Comparison of ENCODE assay signal across 9 cellular contexts in the genomic region with DNA sequence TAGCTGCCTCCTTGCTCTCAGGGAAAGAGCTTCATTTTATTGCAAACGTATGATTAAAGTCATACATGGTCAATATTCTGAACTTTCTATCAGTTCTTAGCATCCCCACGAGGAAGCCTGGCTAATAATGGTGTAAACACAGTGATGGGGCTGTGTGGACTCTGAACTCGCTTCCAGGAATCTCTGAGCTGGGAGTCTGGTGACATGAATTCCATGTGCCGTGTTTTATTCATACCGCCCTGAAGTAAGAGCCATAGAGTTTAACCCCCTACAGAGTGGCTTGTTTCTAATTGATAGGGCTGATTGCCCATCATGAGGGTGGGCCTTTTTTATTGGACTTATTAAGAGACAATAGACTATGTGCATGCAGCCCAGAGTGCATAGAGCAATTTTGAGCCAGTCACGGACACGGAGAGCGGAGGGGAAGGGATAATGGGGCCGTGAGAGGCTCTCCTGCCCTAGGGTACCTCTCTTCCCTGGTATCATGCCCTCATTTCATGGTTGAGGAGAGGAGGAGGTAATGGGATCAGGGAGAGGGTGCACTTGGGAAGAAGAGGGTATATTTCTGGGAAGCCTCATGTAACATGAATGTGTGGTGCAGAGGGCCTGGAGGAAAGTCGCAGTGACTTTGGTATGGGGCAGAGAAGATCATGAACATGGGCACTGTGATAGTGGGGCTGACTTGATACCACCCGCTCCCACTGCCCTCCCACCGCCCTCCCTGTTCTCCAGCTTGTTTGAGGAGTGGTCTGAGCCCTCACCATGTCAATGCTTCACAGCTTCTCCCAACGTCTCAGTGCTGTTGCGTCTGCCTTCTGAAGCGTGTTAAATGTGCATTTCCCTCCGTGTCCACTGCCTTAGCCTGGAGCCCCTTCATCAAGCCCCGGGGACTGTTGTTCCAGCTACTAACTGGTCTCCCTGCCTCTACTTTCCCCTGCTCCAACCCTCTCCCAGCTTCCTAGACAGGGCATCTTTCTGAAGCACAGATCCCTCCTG.
DNase-seq lines count a peak whose midpoint lies in the region; ATAC-seq and TF ChIP-seq lines count a peak whose summit lies in the region.
"Had no signal": no experiment of that assay in that cellular context is flagged by ENCODE, and none has a peak within 500 bp of the region (broad histone marks: within the 10 kb centered on the region; RNA-seq: fewer than 3 reads in every experiment).

No MANE protein-coding gene starts in this region.

- H3K9me3 ChIP-seq in esophagus squamous epithelium (peaks cover 0 to 13% (median 0%) of the 10 kb centered on the region in 3 donors), neutrophil (no peaks in the 10 kb centered on the region)

- H3K27me3 ChIP-seq in esophagus squamous epithelium (no peaks in the 10 kb centered on the region), neutrophil (no peaks in the 10 kb centered on the region)

- DNase-seq in AG04449 (ENCODE audit: low read depth, low spot score) (no peak), OCI-M1 (lab: John Stamatoyannopoulos, UW) (peak; percentile 48), esophagus squamous epithelium (lab: John Stamatoyannopoulos, UW) (no peak), anterior cingulate cortex (lab: John Stamatoyannopoulos, UW) (no peak), DMS79 (lab: John Stamatoyannopoulos, UW) (no peak)
- DNase-seq: NCI-H2171 treated with DMSO at 0.1 percent for 48 hours had no signal

- no peak for TF ChIP-seq POLR2A in esophagus squamous epithelium (IDR thresholded peaks at IDR 0.05)

- ATAC-seq in GM18907 (IDR thresholded peaks at IDR 0.05; ENCODE audit: unreplicated experiment): no peak
- no peak for ATAC-seq in HG02870 (IDR thresholded peaks at IDR 0.05; ENCODE audit: unreplicated experiment)

- CTCF ChIA-PET in AG04449 (lab: Yijun Ruan, JAX): interaction anchor here (1.1 to 2.9 kb wide), 4 partner anchors 13 to 101 kb away, joined by 3 to 10 read pairs (median 6); no protein-coding TSS in a partner anchor

- intact Hi-C loops in esophagus squamous epithelium (cut with DNase I): no loop called here

- no peaks in the 10 kb centered on the region for H3K36me3 ChIP-seq in esophagus squamous epithelium
- peaks cover 2% of the 10 kb centered on the region for H3K36me3 ChIP-seq in neutrophil

- H3K27ac ChIP-seq in esophagus squamous epithelium (peak overlapping the region; percentile 87 to 96 (median 91)), neutrophil (peak overlapping the region; percentile 78)

- POLR2A ChIA-PET in AG04449 (lab: Yijun Ruan, JAX): interaction anchor here (0.6 to 1.4 kb wide), 8 partner anchors 8 to 39 kb away, joined by 3 to 5 read pairs (median 4); no protein-coding TSS in a partner anchor

- H3K4me3 ChIP-seq in AG04449 (ENCODE audit: low read depth, low read length) (peak overlapping the region; percentile 38), esophagus squamous epithelium (peak overlapping the region in 1 of 4 donors; percentile 43), neutrophil (ENCODE audit: low read depth in 1 of 2, low read length in 1 of 2) (no peak overlapping the region)

- no peak for TF ChIP-seq CTCF in AG04449 (IDR thresholded peaks at IDR 0.05; ENCODE audit: insufficient read depth, low read length, missing control alignments)
- no peak for TF ChIP-seq CTCF in esophagus squamous epithelium (IDR thresholded peaks at IDR 0.05)
- TF ChIP-seq CTCF in neutrophil (IDR thresholded peaks at IDR 0.05): no peak

- H3K4me1 ChIP-seq in esophagus squamous epithelium (peaks cover 34 to 74% (median 42%) of the 10 kb centered on the region in 3 donors), neutrophil (ENCODE audit: control insufficient read depth in 1 of 2, insufficient read depth in 1 of 2, low read depth in 1 of 2, low read length in 1 of 2) (peaks cover 24 to 31% of the 10 kb centered on the region in 2 experiments)

- WGBS in esophagus squamous epithelium, 2 donors: 82 to 86% methylated on average over 15 to 17 of the region's 17 CpGs
